Comparison of ENCODE assay signal across 8 cellular contexts in genomic region chr19:46868025-46868424, GRCh38. TPM values are rescaled to one million over a fixed set of nuclear protein-coding genes. Genes with fewer than 3 reads are reported as not detected.
DNase-seq lines count a peak whose midpoint lies in the region; ATAC-seq, FAIRE-seq and TF ChIP-seq lines count a peak whose summit lies in the region.
"Not testable (repeated sequence)": the region's sequence is repeated elsewhere in the genome, so short reads cannot be mapped to it uniquely, and the experiment has no call there.

No MANE protein-coding gene starts in this region.

- not testable (repeated sequence) for H3K9me3 ChIP-seq in CD4-positive, CD25-positive, alpha-beta regulatory T cell (ENCODE audit: control insufficient read depth in 2 of 2, low read length in 2 of 2); PC-9 (ENCODE audit: insufficient read depth, low read depth); SU-DHL-6 (ENCODE audit: insufficient read depth, low read length); GM12878 (replicated peaks; ENCODE audit: control insufficient read depth, insufficient read depth, low read length); esophagus (ENCODE audit: control insufficient read depth in 2 of 2, insufficient read depth in 1 of 2, low read depth in 1 of 2, low read length in 1 of 2); liver (ENCODE audit: control insufficient read depth in 4 of 4, low read length in 3 of 4)

- FAIRE-seq in GM12878 (lab: Jason Lieb, UNC), result not testable (repeated sequence)

- not testable (repeated sequence) for H3K9me2 ChIP-seq in GM23338 (ENCODE audit: insufficient read depth); PC-9 (ENCODE audit: insufficient read depth); SU-DHL-6 (replicated peaks; ENCODE audit: insufficient read depth, low read length)

- peaks cover 100% of the 10 kb centered on the region for H3K79me2 ChIP-seq in GM23338 (replicated peaks; ENCODE audit: insufficient read depth)
- H3K79me2 ChIP-seq in PC-9 (ENCODE audit: low read depth), result peaks cover 95% of the 10 kb centered on the region
- H3K79me2 ChIP-seq in SU-DHL-6 (ENCODE audit: insufficient read depth, low read length), result peaks cover 98% of the 10 kb centered on the region
- peaks cover 82% of the 10 kb centered on the region for H3K79me2 ChIP-seq in GM12878 (ENCODE audit: control insufficient read depth, insufficient read depth, low read length)

- peaks cover 9 to 44% (median 18%) of the 10 kb centered on the region in 4 donors for H3K4me1 Mint-ChIP-seq in CD4-positive, CD25-positive, alpha-beta regulatory T cell
- H3K4me1 Mint-ChIP-seq in GM23338, result peaks cover 30% of the 10 kb centered on the region
- peaks cover 24% of the 10 kb centered on the region for H3K4me1 Mint-ChIP-seq in type B pancreatic cell (ENCODE audit: unreplicated experiment)

- peak overlapping the region in 1 of 4 donors; percentile 30 for H3K4me3 Mint-ChIP-seq in CD4-positive, CD25-positive, alpha-beta regulatory T cell
- not testable (repeated sequence) for H3K4me3 Mint-ChIP-seq in GM23338
- H3K4me3 Mint-ChIP-seq in type B pancreatic cell, result peak overlapping the region; percentile 19

- H3K36me3 Mint-ChIP-seq in CD4-positive, CD25-positive, alpha-beta regulatory T cell; GM23338 (ENCODE audit: low read depth); type B pancreatic cell: not testable (repeated sequence)

- not testable (repeated sequence) for TF ChIP-seq EP300 in GM12878 (IDR thresholded peaks at IDR 0.05; ENCODE audit: borderline replicate concordance in 1 of 2, control insufficient read depth in 1 of 2, low read depth in 2 of 2, low read length in 2 of 2)

- intact Hi-C loops in PC-9 (cut with micrococcal nuclease; ENCODE audit: unreplicated experiment); GM12878 (cut with micrococcal nuclease; ENCODE audit: unreplicated experiment): not testable (repeated sequence)

- H3K4me2 ChIP-seq in GM23338 (0 out of 2 replicates have a peak overlapping the region, but pooled peaks have one; percentile 23), PC-9 (peak overlapping the region; percentile 96), SU-DHL-6 (ENCODE audit: low read depth, low read length, poor library complexity, severe bottlenecking) (peak overlapping the region; percentile 6), GM12878 (ENCODE audit: control insufficient read depth, insufficient read depth) (peak overlapping the region; percentile 30; the same call in 1 of the 2 replicates)

- peak overlapping the region in 2 of 3 donors; percentile 33 to 48 for H3K27ac Mint-ChIP-seq in CD4-positive, CD25-positive, alpha-beta regulatory T cell
- not testable (repeated sequence) for H3K27ac Mint-ChIP-seq in GM23338
- peak overlapping the region; percentile 93 for H3K27ac Mint-ChIP-seq in type B pancreatic cell

- H3K27ac ChIP-seq in CD4-positive, CD25-positive, alpha-beta regulatory T cell (ENCODE audit: insufficient read depth, low read length, poor library complexity, severe bottlenecking); SU-DHL-6 (ENCODE audit: low read depth, low read length); GM12878 (ENCODE audit: control insufficient read depth, insufficient read depth): not testable (repeated sequence)
- peak overlapping the region; percentile 65; the same call in 1 of the 2 replicates for H3K27ac ChIP-seq in GM23338 (ENCODE audit: low read depth)
- peak overlapping the region; percentile 77 for H3K27ac ChIP-seq in PC-9
- H3K27ac ChIP-seq in esophagus (ENCODE audit: low read depth in 2 of 2, low read length in 1 of 2), result peak overlapping the region; percentile 31 to 60
- peak overlapping the region; percentile 20 to 71 for H3K27ac ChIP-seq in liver (ENCODE audit: low read depth in 1 of 2, low read length in 2 of 2)

- in situ Hi-C loops in GM12878 (cut with MboI), result not testable (repeated sequence)

- ATAC-seq in CD4-positive, CD25-positive, alpha-beta regulatory T cell (ENCODE audit: low read depth in 2 of 2); GM23338; GM12878: not testable (repeated sequence)

- not testable (repeated sequence) for TF ChIP-seq RAD21 in GM12878 (IDR thresholded peaks at IDR 0.05; ENCODE audit: insufficient read depth, low read depth, low read length); liver (IDR thresholded peaks at IDR 0.05)

- WGBS in GM12878 (ENCODE audit: insufficient coverage, insufficient replicate concordance, low lambda C conversion rate, missing lambda C conversion rate), result 95% methylated on average over 4 of the region's 4 CpGs
- WGBS in esophagus, 2 donors, result 72 to 82% methylated on average over 4 of the region's 4 CpGs
- WGBS in liver, result 94% methylated on average over 4 of the region's 4 CpGs

- CTCF ChIA-PET in PC-9 (lab: Charles Lee), result interaction anchor here (0.6 to 0.8 kb wide), 3 partner anchors 11 to 47 kb away, joined by 3 to 6 read pairs (median 4); no protein-coding TSS in a partner anchor
- CTCF ChIA-PET in GM12878 (lab: Yijun Ruan, JAX), result interaction anchor here (0.5 to 4.2 kb wide), 5 partner anchors 28 to 257 kb away, joined by 3 to 17 read pairs (median 4); no protein-coding TSS in a partner anchor

- BruUV-seq in PC-9 (replicated peaks; lab: Mats Ljungman, UMichigan); GM12878 (replicated peaks; lab: Mats Ljungman, UMichigan): not testable (repeated sequence)

- H3K9ac ChIP-seq in SU-DHL-6 (ENCODE audit: low read length); GM12878 (ENCODE audit: control insufficient read depth, insufficient read depth, low read length); liver (ENCODE audit: low read depth in 1 of 2, low read length in 2 of 2): not testable (repeated sequence)

- TF ChIP-seq POLR2A in GM12878 (IDR thresholded peaks at IDR 0.05; ENCODE audit: low read depth, low read length), result not testable (repeated sequence)

- not testable (repeated sequence) for H3K27me3 ChIP-seq in CD4-positive, CD25-positive, alpha-beta regulatory T cell (ENCODE audit: control insufficient read depth, insufficient read depth, low read length); GM23338 (ENCODE audit: insufficient read depth); PC-9 (ENCODE audit: insufficient read depth, low read depth); SU-DHL-6 (ENCODE audit: low read length); GM12878 (replicated peaks in 1 of 2; ENCODE audit: control insufficient read depth in 2 of 2, insufficient read depth in 2 of 2, low read length in 1 of 2); esophagus (ENCODE audit: control insufficient read depth in 1 of 2, insufficient read depth in 2 of 2, low read length in 2 of 2); liver (ENCODE audit: control insufficient read depth in 4 of 4, insufficient read depth in 4 of 4, low read length in 3 of 4)

- not testable (repeated sequence) for DNase-seq in CD4-positive, CD25-positive, alpha-beta regulatory T cell; GM23338 (ENCODE audit: low spot score); GM12878 (ENCODE audit: low read depth, low spot score); type B pancreatic cell (ENCODE audit: extremely low spot score, unreplicated experiment)
- peak in 1 of 2 experiments; percentile 66 for DNase-seq in PC-9

- POLR2A ChIA-PET in PC-9 (lab: Charles Lee; ENCODE audit: unreplicated experiment), result interaction anchor here (0.7 kb wide), 1 partner anchor 57 kb away, joined by 7 read pairs; no protein-coding TSS in a partner anchor
- POLR2A ChIA-PET in GM12878 (lab: Charles Lee), result interaction anchor here (0.6 to 0.9 kb wide), 3 partner anchors 12 to 120 kb away, joined by 3 read pairs; no protein-coding TSS in a partner anchor

- not testable (repeated sequence) for H3K27me3 Mint-ChIP-seq in CD4-positive, CD25-positive, alpha-beta regulatory T cell; GM23338 (ENCODE audit: insufficient read depth, low read depth, poor library complexity); type B pancreatic cell

- not testable (repeated sequence) for H3K9me3 Mint-ChIP-seq in CD4-positive, CD25-positive, alpha-beta regulatory T cell; GM23338; type B pancreatic cell

- not testable (repeated sequence) for H3K4me3 ChIP-seq in CD4-positive, CD25-positive, alpha-beta regulatory T cell (ENCODE audit: low read depth, low read length); GM23338; PC-9; SU-DHL-6 (ENCODE audit: insufficient read depth, low read length, poor library complexity, severe bottlenecking); GM12878; esophagus (ENCODE audit: low read depth in 1 of 2, low read length in 2 of 2); liver (ENCODE audit: low read depth in 1 of 3, low read length in 3 of 3)

- RAD21 ChIA-PET in GM12878 (lab: Charles Lee; ENCODE audit: unreplicated experiment), result interaction anchor here (0.6 to 1.1 kb wide), 4 partner anchors 12 to 421 kb away, joined by 3 read pairs; no protein-coding TSS in a partner anchor

- not testable (repeated sequence) for H2AFZ ChIP-seq in GM23338; PC-9; SU-DHL-6 (ENCODE audit: low read depth, low read length, severe bottlenecking); GM12878 (ENCODE audit: control insufficient read depth, low read depth, low read length)

- peaks cover 34% of the 10 kb centered on the region for H3K4me1 ChIP-seq in CD4-positive, CD25-positive, alpha-beta regulatory T cell (ENCODE audit: control insufficient read depth, insufficient read depth, low read length, poor library complexity, severe bottlenecking)
- H3K4me1 ChIP-seq in GM23338 (ENCODE audit: insufficient read depth) (peaks cover 57% of the 10 kb centered on the region), PC-9 (replicated peaks; ENCODE audit: insufficient read depth) (peaks cover 85% of the 10 kb centered on the region), esophagus (ENCODE audit: control insufficient read depth in 2 of 2, insufficient read depth in 2 of 2, low read length in 1 of 2) (peaks cover 4 to 12% of the 10 kb centered on the region in 2 donors), liver (ENCODE audit: control insufficient read depth in 4 of 4, insufficient read depth in 4 of 4, low read length in 3 of 4) (peaks cover 18 to 55% (median 41%) of the 10 kb centered on the region in 4 donors)
- H3K4me1 ChIP-seq in GM12878 (ENCODE audit: control insufficient read depth, insufficient read depth, low read length), result not testable (repeated sequence)

- not testable (repeated sequence) for H3K36me3 ChIP-seq in CD4-positive, CD25-positive, alpha-beta regulatory T cell (ENCODE audit: control insufficient read depth, insufficient read depth, low read length); GM23338 (ENCODE audit: insufficient read depth); PC-9 (ENCODE audit: low read depth); SU-DHL-6 (ENCODE audit: low read length); GM12878 (ENCODE audit: control insufficient read depth in 2 of 2, insufficient read depth in 2 of 2, low read length in 1 of 2); esophagus (ENCODE audit: control insufficient read depth in 2 of 2, insufficient read depth in 2 of 2, low read length in 1 of 2); liver (ENCODE audit: control insufficient read depth in 4 of 4, insufficient read depth in 3 of 4, low read depth in 1 of 4, low read length in 3 of 4)

- H4K20me1 ChIP-seq in GM23338 (replicated peaks; ENCODE audit: insufficient read depth) (peaks cover 79% of the 10 kb centered on the region), PC-9 (ENCODE audit: insufficient read depth) (peaks cover 29% of the 10 kb centered on the region), SU-DHL-6 (ENCODE audit: low read depth, low read length) (peaks cover 18% of the 10 kb centered on the region)
- H4K20me1 ChIP-seq in GM12878 (ENCODE audit: control insufficient read depth, insufficient read depth), result not testable (repeated sequence)

- SMC1A ChIA-PET in GM12878 (lab: Charles Lee; ENCODE audit: uncharacterized antibody, unreplicated experiment), result interaction anchor here (1.2 to 2.4 kb wide), 4 partner anchors 12 to 41 kb away, joined by 3 to 9 read pairs (median 5); no protein-coding TSS in a partner anchor

- H3F3A ChIP-seq in GM23338 (replicated peaks; ENCODE audit: low read depth); SU-DHL-6 (ENCODE audit: insufficient read depth): not testable (repeated sequence)
- H3F3A ChIP-seq in PC-9 (ENCODE audit: insufficient read depth, low read depth), result peaks cover 64% of the 10 kb centered on the region

- TF ChIP-seq CTCF in GM23338 (conservative IDR thresholded peaks at IDR 0.05; ENCODE audit: low read depth in 2 of 2); PC-9 (conservative IDR thresholded peaks at IDR 0.05); SU-DHL-6 (IDR thresholded peaks at IDR 0.05; ENCODE audit: insufficient read depth, low read length, poor library complexity, severe bottlenecking); GM12878 (IDR thresholded peaks at IDR 0.05 in 2 of 3, conservative IDR thresholded peaks at IDR 0.05 in 1 of 3; ENCODE audit: control insufficient read depth in 2 of 3, extremely low read depth in 1 of 3, insufficient read depth in 1 of 3, low read depth in 3 of 3, low read length in 3 of 3); liver (IDR thresholded peaks at IDR 0.05; ENCODE audit: low read depth, low read length, missing input control); type B pancreatic cell (conservative IDR thresholded peaks at IDR 0.05): not testable (repeated sequence)

RNA-seq across cellular contexts. Expression of gene ARHGAP35, which starts 7.2 kb away (rescaled TPM):
- total RNA-seq in CD4-positive, CD25-positive, alpha-beta regulatory T cell, result 47.7 TPM
- 1 to 10 TPM; 3.4 to 4.7 (median 4.2) TPM for polyA plus RNA-seq in CD4-positive, CD25-positive, alpha-beta regulatory T cell
- 49.4 and 57.7 TPM in 2 replicates for total RNA-seq in GM23338 (2014; rRNA removed; shearing (Covaris generic))
- polyA plus RNA-seq in GM23338 (2016; fragmentation: Nextera tagmentation; extraction: Ambion mirVana) (13.6 and 14.4 TPM in 2 replicates), GM12878 (2011; rRNA removed) (8.4 and 11.8 TPM in 2 replicates), GM12878 (2014; fragmentation: Illumina TruSeq; extraction: Trizol) (15.3 and 18.6 TPM in 2 replicates), GM12878 (2014; fragmentation: Nextera tagmentation; extraction: Ambion mirVana) (under 1 TPM; 0.85 to 0.95 TPM), GM12878 (2014; rRNA removed) (11.3 and 13.6 TPM in 2 replicates), GM12878 (2016; fragmentation: Nextera tagmentation; extraction: Ambion mirVana) (1 to 10 TPM; 5.7 to 6.1 TPM), esophagus (10 to 100 TPM in 1 of 2 donors, 1 to 10 TPM in 1; 9.6 to 15.2 TPM), liver (10 to 100 TPM; 15.5 to 17.2 TPM)
- total RNA-seq in PC-9 (2021) (87.8 and 104 TPM in 2 replicates), GM12878 (2014; rRNA removed) (14.8 and 16.0 TPM in 2 replicates), GM12878 (2014; rRNA removed; fragmentation: Illumina TruSeq; extraction: Trizol) (16.2 and 17.6 TPM in 2 replicates), GM12878 (2021) (28.0 and 29.9 TPM in 2 replicates), liver (10 to 100 TPM; 26.3 to 49.2 TPM), type B pancreatic cell (ENCODE audit: low replicate concordance) (54.1 and 72.3 TPM in 2 replicates)
- 43.6 and 43.9 TPM in 2 replicates for total RNA-seq in GM12878 (2013; cell fraction: nucleolus; rRNA removed)
- 6.8 TPM for polyA plus RNA-seq in GM12878 (2011; ENCODE audit: low read depth)
- polyA plus RNA-seq in GM12878 (2011; cell fraction: cytosol; rRNA removed), result 8.6 and 9.5 TPM in 2 replicates
- polyA plus RNA-seq in GM12878 (2011; cell fraction: nucleus; rRNA removed), result 13.4 and 16.9 TPM in 2 replicates
- polyA plus RNA-seq in GM12878 (2012), result 11.4 and 11.7 TPM in 2 replicates
- polyA minus RNA-seq in GM12878 (2011; rRNA and poly(A)+ RNA removed), result 27.0 and 31.1 TPM in 2 replicates
- polyA minus RNA-seq in GM12878 (2011; cell fraction: cytosol; rRNA and poly(A)+ RNA removed), result 8.7 and 10.0 TPM in 2 replicates
- polyA minus RNA-seq in GM12878 (2011; cell fraction: nucleus; rRNA and poly(A)+ RNA removed), result 15.5 and 23.9 TPM in 2 replicates

RNA-seq across cellular contexts. Expression of gene AP2S1, which starts 17.4 kb away (rescaled TPM):
- total RNA-seq in CD4-positive, CD25-positive, alpha-beta regulatory T cell, result 41.5 TPM
- polyA plus RNA-seq in CD4-positive, CD25-positive, alpha-beta regulatory T cell, result 10 to 100 TPM; 61.3 to 90.1 (median 75.3) TPM
- total RNA-seq in GM23338 (2014; rRNA removed; shearing (Covaris generic)), result 115 and 140 TPM in 2 replicates
- 278 and 299 TPM in 2 replicates for polyA plus RNA-seq in GM23338 (2016; fragmentation: Nextera tagmentation; extraction: Ambion mirVana)
- 332 and 411 TPM in 2 replicates for total RNA-seq in PC-9 (2021)
- total RNA-seq in GM12878 (2013; cell fraction: nucleolus; rRNA removed), result 6.9 and 13.7 TPM in 2 replicates
- total RNA-seq in GM12878 (2014; rRNA removed), result 141 and 144 TPM in 2 replicates
- 58.1 and 61.0 TPM in 2 replicates for total RNA-seq in GM12878 (2014; rRNA removed; fragmentation: Illumina TruSeq; extraction: Trizol)
- 121 and 140 TPM in 2 replicates for total RNA-seq in GM12878 (2021)
- polyA plus RNA-seq in GM12878 (2011; ENCODE audit: low read depth), result 57.5 TPM
- polyA plus RNA-seq in GM12878 (2011; rRNA removed), result 65.3 and 87.2 TPM in 2 replicates
- 109 and 141 TPM in 2 replicates for polyA plus RNA-seq in GM12878 (2011; cell fraction: cytosol; rRNA removed)
- polyA plus RNA-seq in GM12878 (2011; cell fraction: nucleus; rRNA removed), result 64.7 and 67.0 TPM in 2 replicates
- polyA plus RNA-seq in GM12878 (2012), result 78.2 and 89.1 TPM in 2 replicates
- polyA plus RNA-seq in GM12878 (2014; fragmentation: Illumina TruSeq; extraction: Trizol), result 29.3 and 50.5 TPM in 2 replicates
- polyA plus RNA-seq in GM12878 (2014; fragmentation: Nextera tagmentation; extraction: Ambion mirVana), result 10 to 100 TPM; 10.8 to 46.6 TPM
- 144 and 167 TPM in 2 replicates for polyA plus RNA-seq in GM12878 (2014; rRNA removed)
- polyA plus RNA-seq in GM12878 (2016; fragmentation: Nextera tagmentation; extraction: Ambion mirVana), result 100 to 1,000 TPM; 228 to 239 TPM
- 37.4 and 51.6 TPM in 2 replicates for polyA minus RNA-seq in GM12878 (2011; rRNA and poly(A)+ RNA removed)
- polyA minus RNA-seq in GM12878 (2011; cell fraction: cytosol; rRNA and poly(A)+ RNA removed), result 31.5 and 43.0 TPM in 2 replicates
- polyA minus RNA-seq in GM12878 (2011; cell fraction: nucleus; rRNA and poly(A)+ RNA removed), result 7.5 and 21.1 TPM in 2 replicates
- polyA plus RNA-seq in esophagus, result 100 to 1,000 TPM in 1 of 2 donors, 10 to 100 TPM in 1; 71.2 to 157 TPM
- 10 to 100 TPM; 28.3 to 71.2 TPM for total RNA-seq in liver
- 100 to 1,000 TPM in 1 of 2 donors, 10 to 100 TPM in 1; 86.9 to 168 TPM for polyA plus RNA-seq in liver
- total RNA-seq in type B pancreatic cell (ENCODE audit: low replicate concordance), result 128 and 135 TPM in 2 replicates

Comparison
In these comparisons a context has a peak if more than half of its experiments do, and no peak if none do; other contexts are left out.
1. H3K4me2 ChIP-seq: peak in every context shown above with its lines; median percentile 96 in PC-9; 30 in GM12878; 23 in GM23338; 6 in SU-DHL-6.